Comparison of ENCODE assay signal across 18 cellular contexts in the genomic region with DNA sequence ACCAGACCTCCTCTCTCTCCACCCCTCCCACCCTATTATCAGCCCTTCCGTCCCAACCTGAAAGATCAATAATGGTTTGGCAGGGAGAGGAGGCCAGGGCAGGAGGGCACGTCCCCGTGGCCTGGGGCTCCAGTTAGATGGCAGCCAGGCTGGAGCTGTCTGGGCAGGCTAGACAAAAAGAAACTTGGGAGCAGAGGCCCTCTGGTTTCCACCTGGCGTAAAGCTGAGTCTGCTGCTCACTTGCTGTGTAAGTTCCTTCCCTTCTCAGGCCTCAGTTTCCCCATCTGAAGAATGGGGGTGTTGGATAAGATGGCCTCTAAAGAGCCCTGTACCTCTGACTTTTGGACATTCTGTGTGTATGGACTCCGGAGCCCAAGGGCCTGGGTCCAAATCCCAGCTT. TPM values are rescaled to one million over a fixed set of nuclear protein-coding genes. Genes with fewer than 3 reads are reported as not detected.
DNase-seq lines count a peak whose midpoint lies in the region; ATAC-seq, FAIRE-seq and TF ChIP-seq lines count a peak whose summit lies in the region.
"Had no signal": no experiment of that assay in that cellular context is flagged by ENCODE, and none has a peak within 500 bp of the region (broad histone marks: within the 10 kb centered on the region; RNA-seq: fewer than 3 reads in every experiment).

No MANE protein-coding gene starts in this region.

- no peak overlapping the region for H3K4me2 ChIP-seq in A549
- 0 out of 2 replicates have a peak overlapping the region, but pooled peaks have one; percentile 29 for H3K4me2 ChIP-seq in OCI-LY3 (ENCODE audit: low read length)
- H3K4me2 ChIP-seq in HepG2 (ENCODE audit: low read depth, low read length): no peak overlapping the region
- H3K4me2 ChIP-seq in parathyroid adenoma (ENCODE audit: low read length): no peak overlapping the region
- H3K4me2 ChIP-seq: BLaER1 had no signal

- DNase-seq in A549 (ENCODE audit: low read depth in 1 of 2, low spot score in 1 of 2): no peak
- DNase-seq in HepG2 (ENCODE audit: low spot score): no peak
- no peak for DNase-seq in NCI-H2227 (lab: John Stamatoyannopoulos, UW; ENCODE audit: unreplicated experiment)
- no peak for DNase-seq in HCEC 1CT
- DNase-seq in GDM1 (lab: John Stamatoyannopoulos, UW): no peak
- DNase-seq: AML-193; Caco-2; CD8-positive, alpha-beta memory T cell; DMS53 had no signal

- POLR2A ChIA-PET in A549 (lab: Yijun Ruan, JAX): interaction anchor here (1.0 kb wide), 1 partner anchor 210 kb away, joined by 3 read pairs; a partner anchor contains a TSS
- POLR2A ChIA-PET in HepG2 (lab: Yijun Ruan, JAX): interaction anchor here (0.8 to 1.3 kb wide), 2 partner anchors 9 to 13 kb away, joined by 3 to 4 read pairs; no protein-coding TSS in a partner anchor

- no peak for FAIRE-seq in A549 (lab: Jason Lieb, UNC)
- no peak for FAIRE-seq in HepG2 (lab: Jason Lieb, UNC)
- FAIRE-seq: GM12878, GM19239, H54 had no signal

- H3K4me1 ChIP-seq in A549 (peaks cover 41% of the 10 kb centered on the region), OCI-LY3 (ENCODE audit: low read length) (peaks cover 60% of the 10 kb centered on the region), HepG2 (ENCODE audit: insufficient read depth, low read length) (peaks cover 61% of the 10 kb centered on the region), parathyroid adenoma (peaks cover 17% of the 10 kb centered on the region)

- WGBS in A549 (ENCODE audit: missing lambda C conversion rate): 100% methylated on average over 4 of the region's 5 CpGs
- 44% methylated on average over 5 of the region's 5 CpGs for WGBS in HepG2 (ENCODE audit: low lambda C conversion rate)

- H3K9ac ChIP-seq in OCI-LY3 (ENCODE audit: low read length): no peak overlapping the region
- no peak overlapping the region for H3K9ac ChIP-seq in HepG2 (ENCODE audit: insufficient read depth, low read depth, low read length)
- H3K9ac ChIP-seq in parathyroid adenoma: no peak overlapping the region
- H3K9ac ChIP-seq: BLaER1 had no signal

- H2AFZ ChIP-seq in OCI-LY3 (ENCODE audit: low read depth, low read length) (no peak overlapping the region), HepG2 (ENCODE audit: low read length) (no peak overlapping the region), parathyroid adenoma (no peak overlapping the region)

- intact Hi-C loops in HepG2 (cut with micrococcal nuclease; ENCODE audit: unreplicated experiment): no loop called here

- no peak for TF ChIP-seq RAD21 in A549 (conservative IDR thresholded peaks at IDR 0.05 in 1 of 2, IDR thresholded peaks at IDR 0.05 in 1 of 2)
- TF ChIP-seq RAD21 in HepG2 (CRISPR knock-in tag; IDR thresholded peaks at IDR 0.05): no peak

- TF ChIP-seq CTCF in A549 (IDR thresholded peaks at IDR 0.05) (no peak), OCI-LY3 (IDR thresholded peaks at IDR 0.05; ENCODE audit: low read depth, low read length) (no peak), HepG2 (CRISPR knock-in tag; IDR thresholded peaks at IDR 0.05) (no peak), parathyroid adenoma (IDR thresholded peaks at IDR 0.05) (no peak)

- no peak for TF ChIP-seq EP300 in A549 (IDR thresholded peaks at IDR 0.05)
- no peak for TF ChIP-seq EP300 in HepG2 (IDR thresholded peaks at IDR 0.05; ENCODE audit: low read depth in 2 of 2, low read length in 2 of 2)
- no peak for TF ChIP-seq EP300 in HepG2 (CRISPR knock-in tag; IDR thresholded peaks at IDR 0.05; ENCODE audit: borderline replicate concordance)

- H3K27me3 ChIP-seq in OCI-LY3 (ENCODE audit: low read depth, low read length) (no peaks in the 10 kb centered on the region), HepG2 (ENCODE audit: control insufficient read depth in 1 of 2, insufficient read depth in 2 of 2, low read length in 2 of 2) (peaks cover 1 to 29% of the 10 kb centered on the region in 2 experiments; a peak in 1 of 5 replicates), parathyroid adenoma (ENCODE audit: control insufficient read depth, insufficient read depth, low read length) (no peaks in the 10 kb centered on the region)
- H3K27me3 ChIP-seq: BLaER1 had no signal

- H3K9me3 ChIP-seq in A549 (no peaks in the 10 kb centered on the region), OCI-LY3 (ENCODE audit: insufficient read depth, low read length) (no peaks in the 10 kb centered on the region), HepG2 (ENCODE audit: low read length) (no peaks in the 10 kb centered on the region), parathyroid adenoma (ENCODE audit: control insufficient read depth, low read length) (no peaks in the 10 kb centered on the region)
- H3K9me3 ChIP-seq: BLaER1, Caco-2 had no signal

- no TSS peak for BruUV-seq in HepG2 (replicated peaks; lab: Mats Ljungman, UMichigan)

- H3K36me3 ChIP-seq in OCI-LY3 (replicated peaks; ENCODE audit: low read depth, low read length) (peaks cover 33% of the 10 kb centered on the region), HepG2 (replicated peaks in 1 of 2; ENCODE audit: control insufficient read depth in 1 of 2, insufficient read depth in 2 of 2, low read length in 2 of 2) (no peaks in the 10 kb centered on the region), parathyroid adenoma (ENCODE audit: control insufficient read depth, insufficient read depth, low read length) (no peaks in the 10 kb centered on the region)
- H3K36me3 ChIP-seq: BLaER1 had no signal

- in situ Hi-C loops in HepG2 (cut with HindIII; ENCODE audit: extremely low pct_ligation_motif_present, low pct_unique_long_range_greater_than_20kb): no loop called here

- TF ChIP-seq POLR2A in A549 (IDR thresholded peaks at IDR 0.05; ENCODE audit: low read length): no peak
- no peak for TF ChIP-seq POLR2A in HepG2 (IDR thresholded peaks at IDR 0.05; ENCODE audit: insufficient read depth in 1 of 2, low read depth in 2 of 2, low read length in 2 of 2)

- peaks cover 47% of the 10 kb centered on the region for H4K20me1 ChIP-seq in OCI-LY3 (ENCODE audit: insufficient read depth, low read length)
- no peaks in the 10 kb centered on the region for H4K20me1 ChIP-seq in HepG2 (ENCODE audit: insufficient read depth, low read length)
- H4K20me1 ChIP-seq: BLaER1 had no signal

- ATAC-seq in A549 (no peak), HepG2 (no peak), GM21576 (IDR thresholded peaks at IDR 0.05; ENCODE audit: unreplicated experiment) (no peak)
- ATAC-seq: GM12878 had no signal

- H3K4me3 ChIP-seq in A549 (no peak overlapping the region), OCI-LY3 (ENCODE audit: low read length) (no peak overlapping the region), HepG2 (replicated peaks in 1 of 3; ENCODE audit: insufficient read depth in 1 of 3, low read depth in 2 of 3, low read length in 3 of 3) (no peak overlapping the region), parathyroid adenoma (ENCODE audit: low read depth, low read length) (no peak overlapping the region)
- H3K4me3 ChIP-seq: BLaER1, GM12878 had no signal

- peaks cover 24% of the 10 kb centered on the region for H3K79me2 ChIP-seq in OCI-LY3 (ENCODE audit: low read length)
- no peaks in the 10 kb centered on the region for H3K79me2 ChIP-seq in HepG2 (ENCODE audit: insufficient read depth, low read length)
- no peaks in the 10 kb centered on the region for H3K79me2 ChIP-seq in parathyroid adenoma

- CTCF ChIA-PET in A549 (lab: Yijun Ruan, JAX) (interaction anchor here (0.7 to 6.7 kb wide), 23 partner anchors 9 to 355 kb away, joined by 3 to 67 read pairs (median 5); a partner anchor contains a TSS), HepG2 (lab: Yijun Ruan, JAX; ENCODE audit: low intra/inter-chr PET ratio, low total read pairs) (no interaction called here)

- H3K27ac ChIP-seq in A549 (peak overlapping the region; percentile 75 to 91; a peak in 5 of 6 replicates), OCI-LY3 (ENCODE audit: low read length) (peak overlapping the region; percentile 15; the same call in 1 of the 2 replicates), HepG2 (ENCODE audit: extremely low read length, insufficient read depth, low read length) (no peak overlapping the region), parathyroid adenoma (peak overlapping the region; percentile 24)
- H3K27ac ChIP-seq: 22Rv1, BLaER1, HL-60 had no signal

RNA-seq across cellular contexts. Expression of a gene that starts 3.8 kb away (rescaled TPM):
- polyA plus RNA-seq in A549 (2011; rRNA removed) (12.8 and 13.6 TPM in 2 replicates), A549 (2017; fragmentation: RNase III; extraction: RNeasy Plus Mini Kit Qiagen cat#74134 plus additional on column Dnase treatment) (24.8 to 33.2 TPM (median 32.7 TPM) in 3 replicates), HepG2 (2011; rRNA removed) (0.98 and 1.7 TPM in 2 replicates)
- polyA plus RNA-seq in A549 (2012; cell fraction: cytosol; rRNA removed): 38.8 and 45.1 TPM in 2 replicates
- 29.7 and 35.9 TPM in 2 replicates for polyA plus RNA-seq in A549 (2012; cell fraction: nucleus; rRNA removed)
- polyA minus RNA-seq in A549 (2011; rRNA and poly(A)+ RNA removed): 7.6 and 12.4 TPM in 2 replicates
- total RNA-seq in HepG2 (2016; rRNA removed; fragmentation: Illumina TruSeq; extraction: Trizol): 0.27 and 0.29 TPM in 2 replicates
- 0.88 and 0.91 TPM in 2 replicates for total RNA-seq in HepG2 (2016; cell fraction: cytosol; rRNA removed; fragmentation: Illumina TruSeq; extraction: Trizol; ENCODE audit: low read depth)
- total RNA-seq in HepG2 (2016; cell fraction: insoluble cytoplasmic fraction; rRNA removed; fragmentation: Illumina TruSeq; extraction: Trizol): 0.32 and 0.33 TPM in 2 replicates
- 0.76 and 0.93 TPM in 2 replicates for total RNA-seq in HepG2 (2016; cell fraction: membrane; rRNA removed; fragmentation: Illumina TruSeq; extraction: Trizol)
- 0.34 TPM in 1 of 2 replicates, not detected in the other for total RNA-seq in HepG2 (2016; cell fraction: nucleus; rRNA removed; fragmentation: Illumina TruSeq; extraction: Trizol)
- polyA plus RNA-seq in HepG2 (2011; cell fraction: cytosol; rRNA removed): 2.1 and 3.1 TPM in 2 replicates
- 0.66 and 1.1 TPM in 2 replicates for polyA plus RNA-seq in HepG2 (2011; cell fraction: nucleus; rRNA removed)
- 0.47 and 1.2 TPM in 2 replicates for polyA plus RNA-seq in HepG2 (2012)
- polyA plus RNA-seq in HepG2 (2016; cell fraction: cytosol; fragmentation: Illumina TruSeq; extraction: Trizol; ENCODE audit: low read depth): 1.6 and 1.9 TPM in 2 replicates
- 0.78 and 0.84 TPM in 2 replicates for polyA plus RNA-seq in HepG2 (2016; cell fraction: insoluble cytoplasmic fraction; fragmentation: Illumina TruSeq; extraction: Trizol; ENCODE audit: low read depth)
- 1.1 and 1.4 TPM in 2 replicates for polyA plus RNA-seq in HepG2 (2016; cell fraction: membrane; fragmentation: Illumina TruSeq; extraction: Trizol; ENCODE audit: low read depth)
- polyA plus RNA-seq in HepG2 (2016; cell fraction: nucleus; fragmentation: Illumina TruSeq; extraction: Trizol; ENCODE audit: insufficient read depth, low read depth): 0.71 TPM in 1 of 2 replicates, not detected in the other
- polyA minus RNA-seq in HepG2 (2011; rRNA and poly(A)+ RNA removed; ENCODE audit: low replicate concordance): 2.0 and 37.6 TPM in 2 replicates
- polyA minus RNA-seq in HepG2 (2011; cell fraction: cytosol; rRNA and poly(A)+ RNA removed): 1.7 and 2.0 TPM in 2 replicates
- 0.90 TPM in 1 of 2 replicates, not detected in the other for polyA minus RNA-seq in HepG2 (2011; cell fraction: nucleus; rRNA and poly(A)+ RNA removed)

RNA-seq across cellular contexts. Expression of a gene that starts 30.0 kb away (rescaled TPM):
- polyA plus RNA-seq in A549 (2011; rRNA removed) (1.4 and 2.4 TPM in 2 replicates), A549 (2017; fragmentation: RNase III; extraction: RNeasy Plus Mini Kit Qiagen cat#74134 plus additional on column Dnase treatment) (6.6 to 10.6 TPM (median 9.6 TPM) in 3 replicates), HepG2 (2011; rRNA removed) (0.01 and 0.07 TPM in 2 replicates)
- 2.7 and 4.7 TPM in 2 replicates for polyA plus RNA-seq in A549 (2012; cell fraction: cytosol; rRNA removed)
- polyA plus RNA-seq in A549 (2012; cell fraction: nucleus; rRNA removed): 7.3 and 8.2 TPM in 2 replicates
- polyA minus RNA-seq in A549 (2011; rRNA and poly(A)+ RNA removed): 1.7 and 2.3 TPM in 2 replicates
- total RNA-seq in HepG2 (2016; rRNA removed; fragmentation: Illumina TruSeq; extraction: Trizol): 0.02 TPM in 1 of 2 replicates, not detected in the other
- total RNA-seq in HepG2 (2016; cell fraction: cytosol; rRNA removed; fragmentation: Illumina TruSeq; extraction: Trizol; ENCODE audit: low read depth): under 0.01 and 0.09 TPM in 2 replicates
- not detected in 2 replicates for total RNA-seq in HepG2 (2016; cell fraction: insoluble cytoplasmic fraction; rRNA removed; fragmentation: Illumina TruSeq; extraction: Trizol)
- 0.03 TPM in 1 of 2 replicates, not detected in the other for total RNA-seq in HepG2 (2016; cell fraction: membrane; rRNA removed; fragmentation: Illumina TruSeq; extraction: Trizol)
- total RNA-seq in HepG2 (2016; cell fraction: nucleus; rRNA removed; fragmentation: Illumina TruSeq; extraction: Trizol): not detected in 2 replicates
- polyA plus RNA-seq in HepG2 (2011; cell fraction: cytosol; rRNA removed): 0.03 TPM in 2 replicates
- polyA plus RNA-seq in HepG2 (2011; cell fraction: nucleus; rRNA removed): 0.05 and 0.10 TPM in 2 replicates
- 0.04 TPM in 2 replicates for polyA plus RNA-seq in HepG2 (2012)
- not detected in 2 replicates for polyA plus RNA-seq in HepG2 (2016; cell fraction: cytosol; fragmentation: Illumina TruSeq; extraction: Trizol; ENCODE audit: low read depth)
- not detected in 2 replicates for polyA plus RNA-seq in HepG2 (2016; cell fraction: insoluble cytoplasmic fraction; fragmentation: Illumina TruSeq; extraction: Trizol; ENCODE audit: low read depth)
- not detected in 2 replicates for polyA plus RNA-seq in HepG2 (2016; cell fraction: membrane; fragmentation: Illumina TruSeq; extraction: Trizol; ENCODE audit: low read depth)
- polyA plus RNA-seq in HepG2 (2016; cell fraction: nucleus; fragmentation: Illumina TruSeq; extraction: Trizol; ENCODE audit: insufficient read depth, low read depth): not detected in 2 replicates
- 0.02 and 20.9 TPM in 2 replicates for polyA minus RNA-seq in HepG2 (2011; rRNA and poly(A)+ RNA removed; ENCODE audit: low replicate concordance)
- polyA minus RNA-seq in HepG2 (2011; cell fraction: cytosol; rRNA and poly(A)+ RNA removed): 0.09 TPM in 1 of 2 replicates, not detected in the other
- 0.26 TPM in 1 of 2 replicates, not detected in the other for polyA minus RNA-seq in HepG2 (2011; cell fraction: nucleus; rRNA and poly(A)+ RNA removed)
- total RNA-seq: CD8-positive, alpha-beta memory T cell had no signal
- polyA plus RNA-seq: CD8-positive, alpha-beta memory T cell had no signal
